Comparison of ENCODE assay signal across 10 cellular contexts in the genomic region with DNA sequence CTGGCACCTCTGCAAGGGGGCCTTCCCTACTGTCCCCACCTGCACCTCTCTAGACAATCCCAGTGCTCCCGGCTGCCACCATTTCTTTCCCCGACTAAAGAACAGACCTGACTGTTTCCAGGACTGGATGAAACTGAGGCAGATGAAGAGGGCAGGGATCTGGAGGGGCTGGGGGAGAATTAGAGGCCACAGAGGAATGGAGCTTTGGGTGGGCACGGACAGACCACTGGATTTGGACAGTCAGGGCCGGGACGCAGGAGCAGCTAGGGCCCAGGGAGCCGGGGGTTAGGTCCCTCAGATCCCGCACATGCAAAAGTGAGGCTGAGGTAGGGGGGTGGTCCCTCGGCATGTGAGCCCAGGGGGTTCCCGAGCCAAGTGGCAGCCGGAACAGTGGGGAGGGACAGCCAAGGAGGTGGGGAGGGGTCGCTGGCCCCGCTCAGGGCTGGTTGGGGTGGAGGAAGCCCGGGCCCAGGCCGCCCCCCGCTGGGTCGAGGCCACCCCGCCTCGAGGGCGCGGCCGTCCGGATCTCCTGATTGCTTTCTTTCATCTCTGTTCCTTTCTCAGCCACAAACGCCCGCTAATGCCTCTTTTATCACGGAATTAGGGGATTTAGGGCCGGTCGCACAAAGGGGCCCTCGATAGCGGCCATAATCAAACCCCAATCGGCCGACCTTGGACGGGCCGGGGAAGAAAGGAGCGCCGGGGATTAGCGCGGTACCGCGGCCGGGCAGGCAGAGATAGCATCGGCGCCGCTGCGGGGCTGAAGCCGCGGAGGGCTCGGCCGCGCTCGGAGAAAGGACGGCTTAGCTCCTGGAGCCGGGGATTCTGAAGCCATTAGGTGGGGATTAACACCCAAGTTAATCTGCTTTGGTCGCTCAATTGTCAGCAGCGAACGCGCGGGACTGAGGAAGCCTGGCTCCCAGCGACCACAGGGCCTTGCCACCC. TPM values are rescaled to one million over a fixed set of nuclear protein-coding genes. Genes with fewer than 3 reads are reported as not detected.
A peak's percentile ranks its signal among the peaks of the same experiment; 100 is the strongest.
DNase-seq lines count a peak whose midpoint lies in the region; ATAC-seq and TF ChIP-seq lines count a peak whose summit lies in the region.
"Had no signal": no experiment of that assay in that cellular context is flagged by ENCODE, and none has a peak within 500 bp of the region (broad histone marks: within the 10 kb centered on the region; RNA-seq: fewer than 3 reads in every experiment).

No MANE protein-coding gene starts in this region.

- H3K4me1 ChIP-seq in osteoblast (ENCODE audit: insufficient read depth, low read length), result peaks cover 28% of the 10 kb centered on the region

- H3K36me3 ChIP-seq in osteoblast (ENCODE audit: insufficient read depth, low read length), result no peaks in the 10 kb centered on the region

- H3K4me3 Mint-ChIP-seq in effector memory CD8-positive, alpha-beta T cell, result peak overlapping the region; percentile 20 to 92
- H3K4me3 Mint-ChIP-seq in chondrocyte (ENCODE audit: unreplicated experiment), result no peak overlapping the region

- H4K20me1 ChIP-seq in osteoblast (ENCODE audit: insufficient read depth, low read length), result peaks cover 16% of the 10 kb centered on the region

- no peaks in the 10 kb centered on the region for H3K9me3 Mint-ChIP-seq in effector memory CD8-positive, alpha-beta T cell
- no peaks in the 10 kb centered on the region for H3K9me3 Mint-ChIP-seq in chondrocyte (ENCODE audit: low read depth)

- H3K79me2 ChIP-seq in osteoblast (ENCODE audit: insufficient read depth, low read length), result peaks cover 41% of the 10 kb centered on the region

- no peak overlapping the region for H3K27ac Mint-ChIP-seq in effector memory CD8-positive, alpha-beta T cell
- H3K27ac Mint-ChIP-seq in chondrocyte (ENCODE audit: unreplicated experiment), result no peak overlapping the region

- peak overlapping the region; percentile 81 for H3K4me2 ChIP-seq in osteoblast (ENCODE audit: insufficient read depth, low read length)

- peak overlapping the region; percentile 80 for H2AFZ ChIP-seq in osteoblast (ENCODE audit: low read length)

- ATAC-seq in effector memory CD8-positive, alpha-beta T cell (replicated peaks), result no peak
- no peak for ATAC-seq in GM19455 (IDR thresholded peaks at IDR 0.05; ENCODE audit: unreplicated experiment)

- no peak for TF ChIP-seq CTCF in osteoblast (IDR thresholded peaks at IDR 0.05; ENCODE audit: extremely low read depth, low read depth, low read length)
- TF ChIP-seq CTCF in chondrocyte (IDR thresholded peaks at IDR 0.05), result no peak

- peaks cover 23 to 34% of the 10 kb centered on the region in 2 donors for H3K4me1 Mint-ChIP-seq in effector memory CD8-positive, alpha-beta T cell (ENCODE audit: low read depth in 2 of 2)
- peaks cover 32% of the 10 kb centered on the region for H3K4me1 Mint-ChIP-seq in chondrocyte (ENCODE audit: low read depth)

- H3K27ac ChIP-seq in osteoblast (ENCODE audit: low read depth, low read length), result no peak overlapping the region

- H3K36me3 Mint-ChIP-seq in effector memory CD8-positive, alpha-beta T cell (ENCODE audit: insufficient read depth), result peaks cover 22% of the 10 kb centered on the region
- peaks cover 2% of the 10 kb centered on the region for H3K36me3 Mint-ChIP-seq in chondrocyte (ENCODE audit: low read depth)

- H3K9me3 ChIP-seq in osteoblast (ENCODE audit: low read depth, low read length), result no peaks in the 10 kb centered on the region

- DNase-seq in COLO668 (lab: John Stamatoyannopoulos, UW; ENCODE audit: unreplicated experiment) (peak; percentile 31), NCI-H524 treated with DMSO at 0.1 percent for 48 hours (lab: John Stamatoyannopoulos, UW) (peak; percentile 3), osteoblast (ENCODE audit: insufficient read length, low spot score, missing footprints) (peak; percentile 83), cerebellar cortex (ENCODE audit: low spot score) (no peak), epidermal melanocyte (ENCODE audit: insufficient read length, low spot score) (no peak), chondrocyte (ENCODE audit: low spot score) (no peak)
- DNase-seq in effector memory CD8-positive, alpha-beta T cell, result no peak
- DNase-seq: foreskin melanocyte, NCI-H187 treated with DMSO at 0.1 percent for 48 hours had no signal

- H3K4me3 ChIP-seq in osteoblast (ENCODE audit: insufficient read depth, low read length), result peak overlapping the region; percentile 63

- H3K27me3 ChIP-seq in osteoblast (ENCODE audit: insufficient read depth, low read length), result peaks cover 31% of the 10 kb centered on the region

- peaks cover 33 to 53% of the 10 kb centered on the region in 2 donors for H3K27me3 Mint-ChIP-seq in effector memory CD8-positive, alpha-beta T cell
- peaks cover 33% of the 10 kb centered on the region for H3K27me3 Mint-ChIP-seq in chondrocyte (ENCODE audit: low read depth)

RNA-seq across cellular contexts. Expression of gene SLC25A1, which starts 9.3 kb away (rescaled TPM):
- total RNA-seq in osteoblast, result 63.7 and 69.2 TPM in 2 replicates
- total RNA-seq in chondrocyte, result 101 to 111 TPM (median 107 TPM) in 3 replicates

RNA-seq across cellular contexts. Expression of gene GSC2, which starts 19.2 kb away (rescaled TPM):
- total RNA-seq in osteoblast (not detected in 2 replicates), chondrocyte (not detected in 3 replicates)

RNA-seq across cellular contexts. Expression of gene ESS2, which starts 24.8 kb away (rescaled TPM):
- total RNA-seq in osteoblast (19.4 and 22.1 TPM in 2 replicates), chondrocyte (17.8 to 18.3 TPM (median 18.3 TPM) in 3 replicates)

RNA-seq across cellular contexts. Expression of gene TSSK2, which starts 38.2 kb away (rescaled TPM):
- not detected in 2 replicates for total RNA-seq in osteoblast
- total RNA-seq in chondrocyte, result not detected in 3 replicates

RNA-seq across cellular contexts. Expression of gene DGCR2, which starts 47.1 kb away (rescaled TPM):
- total RNA-seq in osteoblast (40.7 and 43.4 TPM in 2 replicates), chondrocyte (44.4 to 55.6 TPM (median 45.8 TPM) in 3 replicates)

Comparison
In these comparisons a context has a peak if more than half of its experiments do, and no peak if none do; other contexts are left out.
1. DNase-seq: peak in COLO668 (single experiment), NCI-H524 treated with DMSO at 0.1 percent for 48 hours (single experiment) and osteoblast (single experiment); none in effector memory CD8-positive, alpha-beta T cell (0 of 3), cerebellar cortex (single experiment), epidermal melanocyte (single experiment) and chondrocyte (single experiment).